Comparison of ENCODE assay signal across 8 cellular contexts in the genomic region with DNA sequence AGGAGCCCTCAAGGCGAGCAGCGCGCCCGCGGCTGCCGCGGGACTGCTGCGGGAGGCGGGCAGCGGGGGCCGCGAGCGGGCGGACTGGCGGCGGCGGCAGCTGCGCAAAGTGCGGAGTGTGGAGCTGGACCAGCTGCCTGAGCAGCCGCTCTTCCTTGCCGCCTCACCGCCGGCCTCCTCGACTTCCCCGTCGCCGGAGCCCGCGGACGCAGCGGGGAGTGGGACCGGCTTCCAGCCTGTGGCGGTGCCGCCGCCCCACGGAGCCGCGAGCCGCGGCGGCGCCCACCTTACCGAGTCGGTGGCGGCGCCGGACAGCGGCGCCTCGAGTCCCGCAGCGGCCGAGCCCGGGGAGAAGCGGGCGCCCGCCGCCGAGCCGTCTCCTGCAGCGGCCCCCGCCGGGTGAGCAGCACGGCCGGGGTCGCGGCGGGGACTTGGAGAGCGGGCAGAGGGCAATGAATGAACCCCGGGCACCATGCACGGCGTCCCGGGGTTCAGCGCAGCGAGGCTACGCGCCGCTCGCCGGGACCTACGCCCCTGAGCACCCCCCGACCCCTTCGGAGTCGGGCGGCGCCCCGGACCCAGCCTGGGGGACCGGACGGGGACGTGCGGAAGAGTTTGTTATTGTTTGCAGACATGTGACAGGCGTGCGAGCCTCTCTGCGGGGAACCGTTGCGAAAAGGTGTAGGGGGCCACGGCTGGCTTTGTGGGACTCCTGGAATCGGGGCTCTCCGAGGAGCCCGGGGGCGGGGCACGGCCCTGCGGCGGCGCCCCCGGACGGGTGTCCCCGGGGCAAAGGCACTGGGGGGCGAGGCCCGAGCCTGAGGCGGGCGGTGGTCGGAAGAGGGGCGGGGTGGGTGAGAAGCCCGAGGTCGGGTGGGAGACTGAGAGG.
DNase-seq lines count a peak whose midpoint lies in the region; ATAC-seq and TF ChIP-seq lines count a peak whose summit lies in the region.

No MANE protein-coding gene starts in this region.

- H2AFZ ChIP-seq in parathyroid adenoma: peak overlapping the region; percentile 85

- no peaks in the 10 kb centered on the region for H3K4me1 ChIP-seq in NT2/D1 (ENCODE audit: insufficient read depth, insufficient read length)
- peaks cover 9% of the 10 kb centered on the region for H3K4me1 ChIP-seq in parathyroid adenoma

- H3K9me3 ChIP-seq in NT2/D1 (ENCODE audit: insufficient read depth, low read length): no peaks in the 10 kb centered on the region
- no peaks in the 10 kb centered on the region for H3K9me3 ChIP-seq in parathyroid adenoma (ENCODE audit: control insufficient read depth, low read length)

- H3K4me3 ChIP-seq in NT2/D1 (ENCODE audit: insufficient read length, low read depth): peak overlapping the region; percentile 72
- H3K4me3 ChIP-seq in parathyroid adenoma (ENCODE audit: low read depth, low read length): peak overlapping the region; percentile 91

- H3K79me2 ChIP-seq in parathyroid adenoma: peaks cover 17% of the 10 kb centered on the region

- H3K9ac ChIP-seq in NT2/D1 (ENCODE audit: insufficient read length, low read depth): peak overlapping the region; percentile 85
- H3K9ac ChIP-seq in parathyroid adenoma: peak overlapping the region; percentile 25

- peak overlapping the region; percentile 59 for H3K4me2 ChIP-seq in parathyroid adenoma (ENCODE audit: low read length)

- DNase-seq in NCI-H2227 (lab: John Stamatoyannopoulos, UW; ENCODE audit: unreplicated experiment): peak; percentile 67
- no peak for DNase-seq in NCI-H2227 treated with DMSO at 0.1 percent for 48 hours (lab: John Stamatoyannopoulos, UW)
- DNase-seq in NT2/D1 (ENCODE audit: low read depth, low spot score): no peak
- peak; percentile 26 for DNase-seq in activated gamma-delta T cell treated with anti-CD3 and anti-CD28 coated beads, Interleukin-2, amount 50 U/mL, for 16 hours (ENCODE audit: low read depth)
- peak; percentile 55 for DNase-seq in germinal center (ENCODE audit: low spot score)
- DNase-seq in DMS153 (lab: John Stamatoyannopoulos, UW): no peak

- ATAC-seq in HG02884 (IDR thresholded peaks at IDR 0.05; ENCODE audit: unreplicated experiment): peak; percentile 20

- no peaks in the 10 kb centered on the region for H3K36me3 ChIP-seq in NT2/D1 (ENCODE audit: insufficient read depth, insufficient read length, low read length)
- no peaks in the 10 kb centered on the region for H3K36me3 ChIP-seq in parathyroid adenoma (ENCODE audit: control insufficient read depth, insufficient read depth, low read length)

- peak overlapping the region; percentile 91 for H3K27ac ChIP-seq in parathyroid adenoma

- TF ChIP-seq CTCF in parathyroid adenoma (IDR thresholded peaks at IDR 0.05): no peak

- peaks cover 21% of the 10 kb centered on the region for H3K27me3 ChIP-seq in NT2/D1 (ENCODE audit: insufficient read depth, insufficient read length)
- H3K27me3 ChIP-seq in parathyroid adenoma (ENCODE audit: control insufficient read depth, insufficient read depth, low read length): no peaks in the 10 kb centered on the region

Comparison
In these comparisons a context has a peak if more than half of its experiments do, and no peak if none do; other contexts are left out.
1. DNase-seq: peak in NCI-H2227 (single experiment), activated gamma-delta T cell treated with anti-CD3 and anti-CD28 coated beads, Interleukin-2, amount 50 U/mL, for 16 hours (single experiment) and germinal center (single experiment); none in NCI-H2227 treated with DMSO at 0.1 percent for 48 hours (single experiment), NT2/D1 (single experiment) and DMS153 (single experiment).